Comparison of ENCODE assay signal across 1 cellular context in the genomic region with DNA sequence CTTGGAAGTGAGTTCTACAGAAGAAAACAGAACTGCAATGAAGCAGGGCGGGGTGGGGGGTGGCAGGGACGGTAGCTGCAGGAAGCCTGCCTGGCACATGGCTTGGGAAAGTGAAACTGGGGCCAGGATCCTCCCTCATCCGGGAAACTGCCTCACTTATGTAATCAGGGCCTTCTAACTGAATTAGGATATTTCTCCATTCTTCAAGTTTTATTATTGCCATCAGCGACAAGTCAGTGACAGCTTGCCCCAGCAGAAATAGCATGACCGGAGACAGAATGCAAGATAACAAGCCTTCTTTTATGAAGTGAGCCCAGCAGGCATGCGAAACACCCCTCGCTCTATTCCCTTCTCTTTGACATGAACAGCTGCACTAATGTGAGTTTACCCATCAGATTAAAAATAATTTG.
TF ChIP-seq lines count a peak whose summit lies in the region.

No MANE protein-coding gene starts in this region.

TF ChIP-seq in H1, 55 proteins besides CTCF, POLR2A, EP300 and RAD21 (continued from another document):
- TF ChIP-seq ZNF274 (IDR thresholded peaks at IDR 0.05; ENCODE audit: borderline replicate concordance, extremely low read depth, low read length): no peak
- TF ChIP-seq TEAD4 (IDR thresholded peaks at IDR 0.05; ENCODE audit: low read depth, low read length): no peak
- TF ChIP-seq ATF3 (IDR thresholded peaks at IDR 0.05; ENCODE audit: insufficient read depth, low read depth, low read length): no peak
- no peak for TF ChIP-seq SP1 (IDR thresholded peaks at IDR 0.05; ENCODE audit: low read depth, low read length)
- no peak for TF ChIP-seq SP2 (IDR thresholded peaks at IDR 0.05; ENCODE audit: low read length)
- no peak for TF ChIP-seq TCF12 (IDR thresholded peaks at IDR 0.05; ENCODE audit: low read depth, low read length)
- no peak for TF ChIP-seq SIRT6 (IDR thresholded peaks at IDR 0.05; ENCODE audit: low read length)
- TF ChIP-seq CREB1 (IDR thresholded peaks at IDR 0.05): no peak
